Comparison of ENCODE assay signal across 8 cellular contexts in the genomic region with DNA sequence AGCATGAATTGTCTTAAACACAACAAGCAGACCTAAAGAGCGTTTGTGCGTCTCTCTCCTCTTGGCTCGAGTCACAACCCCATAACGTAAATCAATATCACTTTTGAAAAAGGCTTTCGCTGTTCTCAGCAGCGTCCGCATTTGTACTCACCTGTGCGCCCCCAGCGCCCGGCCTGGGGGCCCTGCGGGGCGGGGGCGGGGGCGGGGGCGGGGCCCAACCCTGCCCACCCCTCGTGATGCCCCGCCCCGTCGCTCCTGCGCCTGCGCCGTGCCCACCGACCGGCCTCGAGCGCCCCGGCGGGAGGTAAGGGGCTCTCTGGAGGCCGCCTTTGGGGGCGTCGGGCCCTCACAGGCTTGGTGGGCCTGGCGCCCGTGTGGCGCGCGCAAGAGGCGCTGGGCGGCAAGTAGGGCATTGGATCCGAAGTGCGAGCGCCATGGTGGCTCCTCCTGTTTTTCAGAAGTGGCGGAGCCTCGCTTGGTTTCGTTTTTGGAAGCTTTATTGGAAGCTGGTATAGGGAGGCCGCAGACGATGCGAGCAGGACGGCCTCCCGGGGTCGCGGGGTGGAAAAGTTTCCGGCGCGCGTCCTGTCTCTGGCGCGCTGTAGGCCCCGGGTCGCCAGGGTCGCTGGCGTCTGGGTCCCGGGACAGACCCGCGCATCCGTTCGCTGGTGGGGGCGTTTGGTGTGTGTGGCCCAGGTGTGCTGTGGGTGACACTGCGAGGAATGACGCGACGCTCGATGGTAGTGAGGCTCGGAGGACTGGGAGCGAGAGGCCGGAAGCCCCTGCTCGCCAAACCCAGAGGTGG. TPM values are rescaled to one million over a fixed set of nuclear protein-coding genes. Genes with fewer than 3 reads are reported as not detected.
DNase-seq lines count a peak whose midpoint lies in the region; ATAC-seq and TF ChIP-seq lines count a peak whose summit lies in the region.

A gene (plus strand): TSS at position 252 of the 805 bp plus-strand sequence. CDS start 8,586 bp downstream, outside the sequence.

- no peaks in the 10 kb centered on the region for H3K36me3 ChIP-seq in neural progenitor cell

- peaks cover 8% of the 10 kb centered on the region for H3K27me3 ChIP-seq in neural progenitor cell

- peak within 1 kb of the TSS; percentile 95 for H2AFZ ChIP-seq in neural progenitor cell (replicated peaks)

- H3K9me3 ChIP-seq in neural progenitor cell (ENCODE audit: low read depth), result no peaks in the 10 kb centered on the region

- peaks cover 7% of the 10 kb centered on the region for H3F3A ChIP-seq in neural progenitor cell (ENCODE audit: low read depth)

- peak within 1 kb of the TSS; percentile 50 for H3K27ac Mint-ChIP-seq in neural progenitor cell

- peaks cover 2% of the 10 kb centered on the region for H3K36me3 Mint-ChIP-seq in neural progenitor cell

- TF ChIP-seq CTCF in foreskin fibroblast (IDR thresholded peaks at IDR 0.05; ENCODE audit: low read depth, low read length) (no peak), neural progenitor cell (IDR thresholded peaks at IDR 0.05) (no peak)

- ATAC-seq in GM21717 (IDR thresholded peaks at IDR 0.05; ENCODE audit: unreplicated experiment), result peak; percentile 91

- peaks cover 16% of the 10 kb centered on the region for H3K4me1 ChIP-seq in neural progenitor cell

- H3K4me2 ChIP-seq in neural progenitor cell, result peak within 1 kb of the TSS; percentile 93

- peak within 1 kb of the TSS; percentile 70 for H3K9ac ChIP-seq in neural progenitor cell

- no peaks in the 10 kb centered on the region for H3K27me3 Mint-ChIP-seq in neural progenitor cell (ENCODE audit: insufficient read depth, low read depth)

- peak within 1 kb of the TSS; percentile 94 to 97 for H3K4me3 ChIP-seq in foreskin fibroblast (ENCODE audit: low read depth in 1 of 2, low read length in 2 of 2)
- H3K4me3 ChIP-seq in neural progenitor cell, result peak within 1 kb of the TSS; percentile 83

- H3K27ac ChIP-seq in neural progenitor cell, result no peak within 1 kb of the TSS

- peaks cover 20% of the 10 kb centered on the region for H3K79me2 ChIP-seq in neural progenitor cell (ENCODE audit: low read depth)

- H3K4me3 Mint-ChIP-seq in neural progenitor cell, result peak within 1 kb of the TSS; percentile 97

- DNase-seq in DMS79 treated with DMSO at 0.1 percent for 48 hours (lab: John Stamatoyannopoulos, UW) (peak; percentile 22), KBM-7 (peak; percentile 84), SHP77 (lab: John Stamatoyannopoulos, UW) (peak; percentile 49 to 74), activated gamma-delta T cell (lab: John Stamatoyannopoulos, UW) (peak; percentile 75), foreskin fibroblast (peak; percentile 36 to 78), neural progenitor cell (ENCODE audit: low spot score) (peak; percentile 88), stromal cell of bone marrow (ENCODE audit: low read depth) (peak; percentile 54)

- in situ Hi-C loops in KBM-7 (cut with MboI; ENCODE audit: low pct_unique_long_range_greater_than_20kb, low sequenced_read_pairs), result no loop called here

- H3K4me1 Mint-ChIP-seq in neural progenitor cell, result peaks cover 10% of the 10 kb centered on the region

- no peaks in the 10 kb centered on the region for H4K20me1 ChIP-seq in neural progenitor cell (ENCODE audit: low read depth)

- H3K9me3 Mint-ChIP-seq in neural progenitor cell, result no peaks in the 10 kb centered on the region

RNA-seq across cellular contexts. Expression of the gene that starts here (rescaled TPM):
- 31.7 and 34.4 TPM in 2 replicates for total RNA-seq in neural progenitor cell (ENCODE audit: low replicate concordance)

Comparison
In these comparisons a context has a peak if more than half of its experiments do, and no peak if none do; other contexts are left out.
1. DNase-seq: peak in every context shown above with its lines; median percentile 88 in neural progenitor cell; 84 in KBM-7; 75 in activated gamma-delta T cell; 62 in SHP77; 57 in foreskin fibroblast; 54 in stromal cell of bone marrow; 22 in DMS79 treated with DMSO at 0.1 percent for 48 hours.